12 cellular contexts compared by ENCODE assay signal in the genomic region with DNA sequence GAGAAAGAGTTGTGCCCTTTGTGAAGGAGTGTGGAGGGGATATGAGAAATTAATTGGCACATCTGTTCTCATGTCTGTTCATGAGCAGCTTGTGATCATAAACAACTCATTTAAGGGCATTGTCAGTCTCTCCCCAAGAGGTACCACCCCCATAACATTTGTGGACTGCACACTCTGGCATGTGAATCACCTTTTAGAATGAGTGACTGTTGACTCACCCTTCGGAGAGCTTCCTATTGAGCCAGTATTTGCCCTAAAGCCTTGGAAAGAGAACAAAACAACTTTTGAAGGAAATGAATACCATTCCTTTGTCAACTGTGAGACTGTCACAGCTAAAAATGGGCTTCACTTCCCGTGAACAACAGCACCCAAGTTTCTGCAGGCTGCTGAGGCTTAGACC. TPM values are rescaled to one million over a fixed set of nuclear protein-coding genes. Genes with fewer than 3 reads are reported as not detected.
A peak's percentile ranks its signal among the peaks of the same experiment; 100 is the strongest.
DNase-seq lines count a peak whose midpoint lies in the region; ATAC-seq and TF ChIP-seq lines count a peak whose summit lies in the region.
"Had no signal": no experiment of that assay in that cellular context is flagged by ENCODE, and none has a peak within 500 bp of the region (broad histone marks: within the 10 kb centered on the region; RNA-seq: fewer than 3 reads in every experiment).

No MANE protein-coding gene starts in this region.

- peaks cover 18% of the 10 kb centered on the region for H3K4me1 Mint-ChIP-seq in activated T-cell treated with anti-CD3 and anti-CD28 coated beads, Interleukin-2, amount 50 U/mL, for 72 hours (ENCODE audit: low read depth)
- H3K4me1 Mint-ChIP-seq in stimulated activated effector memory CD8-positive, alpha-beta T cell treated with anti-CD3 and anti-CD28 coated beads, Interleukin-12 subunit alpha, Interleukin-12 subunit beta, amount 100 ng/mL, for 72 hours, result peaks cover 13% of the 10 kb centered on the region

- no peaks in the 10 kb centered on the region for H3K36me3 ChIP-seq in esophagus muscularis mucosa
- H3K36me3 ChIP-seq: neutrophil had no signal

- no peaks in the 10 kb centered on the region for H3K27me3 Mint-ChIP-seq in activated T-cell treated with anti-CD3 and anti-CD28 coated beads, Interleukin-2, amount 50 U/mL, for 72 hours (ENCODE audit: low read depth)
- H3K27me3 Mint-ChIP-seq: stimulated activated naive CD8-positive, alpha-beta T cell treated with anti-CD3 and anti-CD28 coated beads, Interleukin-15, Interleukin-2, amounts not matched to agents 100 ng/mL and 50 ng/mL, for 24 hours had no signal

- intact Hi-C loops in esophagus muscularis mucosa (cut with DNase I), result no loop called here

- H3K36me3 Mint-ChIP-seq in activated T-cell treated with anti-CD3 and anti-CD28 coated beads, Interleukin-2, amount 50 U/mL, for 72 hours (ENCODE audit: insufficient read depth in 2 of 2), result no peaks in the 10 kb centered on the region
- H3K36me3 Mint-ChIP-seq in stimulated activated effector memory CD8-positive, alpha-beta T cell treated with anti-CD3 and anti-CD28 coated beads, Interleukin-12 subunit alpha, Interleukin-12 subunit beta, amount 100 ng/mL, for 72 hours, result no peaks in the 10 kb centered on the region

- peak overlapping the region in 1 of 2 donors; percentile 49 for H3K4me3 Mint-ChIP-seq in activated T-cell treated with anti-CD3 and anti-CD28 coated beads, Interleukin-2, amount 50 U/mL, for 72 hours
- H3K4me3 Mint-ChIP-seq in stimulated activated effector memory CD8-positive, alpha-beta T cell treated with anti-CD3 and anti-CD28 coated beads, Interleukin-12 subunit alpha, Interleukin-12 subunit beta, amount 100 ng/mL, for 72 hours, result peak overlapping the region; percentile 25
- H3K4me3 Mint-ChIP-seq: stimulated activated naive CD8-positive, alpha-beta T cell treated with anti-CD3 and anti-CD28 coated beads, Interleukin-15, Interleukin-2, amounts not matched to agents 100 ng/mL and 50 ng/mL, for 24 hours had no signal

- no peak for TF ChIP-seq CTCF in esophagus muscularis mucosa (IDR thresholded peaks at IDR 0.05)

- peak; percentile 66 to 85 for ATAC-seq in activated T-cell treated with anti-CD3 and anti-CD28 coated beads, Interleukin-2, amount 50 U/mL, for 72 hours (replicated peaks in 1 of 2)
- peak; percentile 95 for ATAC-seq in stimulated activated effector memory CD8-positive, alpha-beta T cell treated with anti-CD3 and anti-CD28 coated beads, Interleukin-12 subunit alpha, Interleukin-12 subunit beta, amount 100 ng/mL, for 72 hours
- no peak for ATAC-seq in HG03354 (IDR thresholded peaks at IDR 0.05; ENCODE audit: poor library complexity, severe bottlenecking, unreplicated experiment)

- H3K4me1 ChIP-seq in esophagus muscularis mucosa, result peaks cover 0 to 10% (median 9%) of the 10 kb centered on the region in 4 donors

- TF ChIP-seq EP300 in esophagus muscularis mucosa (IDR thresholded peaks at IDR 0.05), result no peak

- no peak overlapping the region for H3K27ac ChIP-seq in esophagus muscularis mucosa (replicated peaks in 1 of 4)
- H3K27ac ChIP-seq: C4-2B, neutrophil had no signal

- H3K9me3 Mint-ChIP-seq in activated T-cell treated with anti-CD3 and anti-CD28 coated beads, Interleukin-2, amount 50 U/mL, for 72 hours, result no peaks in the 10 kb centered on the region
- no peaks in the 10 kb centered on the region for H3K9me3 Mint-ChIP-seq in stimulated activated effector memory CD8-positive, alpha-beta T cell treated with anti-CD3 and anti-CD28 coated beads, Interleukin-12 subunit alpha, Interleukin-12 subunit beta, amount 100 ng/mL, for 72 hours
- H3K9me3 Mint-ChIP-seq: stimulated activated naive CD8-positive, alpha-beta T cell treated with anti-CD3 and anti-CD28 coated beads, Interleukin-15, Interleukin-2, amounts not matched to agents 100 ng/mL and 50 ng/mL, for 24 hours had no signal

- no peak overlapping the region for H3K27ac Mint-ChIP-seq in activated T-cell treated with anti-CD3 and anti-CD28 coated beads, Interleukin-2, amount 50 U/mL, for 72 hours
- H3K27ac Mint-ChIP-seq in stimulated activated effector memory CD8-positive, alpha-beta T cell treated with anti-CD3 and anti-CD28 coated beads, Interleukin-12 subunit alpha, Interleukin-12 subunit beta, amount 100 ng/mL, for 72 hours, result no peak overlapping the region
- H3K27ac Mint-ChIP-seq: stimulated activated naive CD8-positive, alpha-beta T cell treated with anti-CD3 and anti-CD28 coated beads, Interleukin-15, Interleukin-2, amounts not matched to agents 100 ng/mL and 50 ng/mL, for 24 hours had no signal

- no peak for TF ChIP-seq POLR2A in esophagus muscularis mucosa (IDR thresholded peaks at IDR 0.05; ENCODE audit: low read depth)

- no peak overlapping the region for H3K4me3 ChIP-seq in esophagus muscularis mucosa

- no peaks in the 10 kb centered on the region for H3K9me3 ChIP-seq in esophagus muscularis mucosa
- H3K9me3 ChIP-seq: neutrophil had no signal

- DNase-seq in activated T-cell treated with anti-CD3 and anti-CD28 coated beads, Interleukin-2, amount 50 U/mL, for 72 hours, result peak in 1 of 2 donors; percentile 10
- DNase-seq in activated T-cell treated with anti-CD3 and anti-CD28 coated beads for 4 hours (no peak), esophagus muscularis mucosa (ENCODE audit: extremely low spot score) (peak; percentile 37), NCI-H1105 treated with DMSO at 0.1 percent for 48 hours (lab: John Stamatoyannopoulos, UW) (no peak), NAMALWA (ENCODE audit: low spot score) (no peak)
- DNase-seq in stimulated activated effector memory CD8-positive, alpha-beta T cell treated with anti-CD3 and anti-CD28 coated beads, Interleukin-12 subunit alpha, Interleukin-12 subunit beta, amount 100 ng/mL, for 72 hours (ENCODE audit: low spot score in 2 of 2), result no peak
- DNase-seq: NCI-H1048 had no signal

- WGBS in esophagus muscularis mucosa, result 27% methylated on average over 2 of the region's 2 CpGs

- H3K27me3 ChIP-seq in esophagus muscularis mucosa, result no peaks in the 10 kb centered on the region
- H3K27me3 ChIP-seq: neutrophil had no signal

TF ChIP-seq in PFSK-1, 5 proteins besides CTCF, POLR2A, EP300 and RAD21:
- TF ChIP-seq, protein P1, sequence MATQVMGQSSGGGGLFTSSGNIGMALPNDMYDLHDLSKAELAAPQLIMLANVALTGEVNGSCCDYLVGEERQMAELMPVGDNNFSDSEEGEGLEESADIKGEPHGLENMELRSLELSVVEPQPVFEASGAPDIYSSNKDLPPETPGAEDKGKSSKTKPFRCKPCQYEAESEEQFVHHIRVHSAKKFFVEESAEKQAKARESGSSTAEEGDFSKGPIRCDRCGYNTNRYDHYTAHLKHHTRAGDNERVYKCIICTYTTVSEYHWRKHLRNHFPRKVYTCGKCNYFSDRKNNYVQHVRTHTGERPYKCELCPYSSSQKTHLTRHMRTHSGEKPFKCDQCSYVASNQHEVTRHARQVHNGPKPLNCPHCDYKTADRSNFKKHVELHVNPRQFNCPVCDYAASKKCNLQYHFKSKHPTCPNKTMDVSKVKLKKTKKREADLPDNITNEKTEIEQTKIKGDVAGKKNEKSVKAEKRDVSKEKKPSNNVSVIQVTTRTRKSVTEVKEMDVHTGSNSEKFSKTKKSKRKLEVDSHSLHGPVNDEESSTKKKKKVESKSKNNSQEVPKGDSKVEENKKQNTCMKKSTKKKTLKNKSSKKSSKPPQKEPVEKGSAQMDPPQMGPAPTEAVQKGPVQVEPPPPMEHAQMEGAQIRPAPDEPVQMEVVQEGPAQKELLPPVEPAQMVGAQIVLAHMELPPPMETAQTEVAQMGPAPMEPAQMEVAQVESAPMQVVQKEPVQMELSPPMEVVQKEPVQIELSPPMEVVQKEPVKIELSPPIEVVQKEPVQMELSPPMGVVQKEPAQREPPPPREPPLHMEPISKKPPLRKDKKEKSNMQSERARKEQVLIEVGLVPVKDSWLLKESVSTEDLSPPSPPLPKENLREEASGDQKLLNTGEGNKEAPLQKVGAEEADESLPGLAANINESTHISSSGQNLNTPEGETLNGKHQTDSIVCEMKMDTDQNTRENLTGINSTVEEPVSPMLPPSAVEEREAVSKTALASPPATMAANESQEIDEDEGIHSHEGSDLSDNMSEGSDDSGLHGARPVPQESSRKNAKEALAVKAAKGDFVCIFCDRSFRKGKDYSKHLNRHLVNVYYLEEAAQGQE (IDR thresholded peaks at IDR 0.05; ENCODE audit: insufficient read depth in 1 of 2, low read depth in 2 of 2, low read length in 2 of 2), result peak in 1 of 2 experiments; percentile 50; a peak in 1 of 4 replicates
- peak; percentile 59; the same call in 1 of the 2 replicates for TF ChIP-seq SIN3A (IDR thresholded peaks at IDR 0.05; ENCODE audit: borderline replicate concordance, insufficient read depth, low read length)
- TF ChIP-seq FOXP2 (optimal IDR thresholded peaks at IDR 0.05; ENCODE audit: borderline replicate concordance, extremely low read depth, extremely low read length, insufficient read depth), result no peak
- no peak for TF ChIP-seq TAF1 (IDR thresholded peaks at IDR 0.05; ENCODE audit: borderline replicate concordance, insufficient read depth, low read length)
- TF ChIP-seq POLR2AphosphoS5 (IDR thresholded peaks at IDR 0.05; ENCODE audit: low read depth, low read length), result no peak

RNA-seq across cellular contexts. Expression of a gene that starts 27.5 kb away (rescaled TPM):
- 10 to 100 TPM; 41.4 to 51.4 TPM for total RNA-seq in activated T-cell treated with anti-CD3 and anti-CD28 coated beads, Interleukin-2, amount 50 U/mL, for 72 hours
- polyA plus RNA-seq in PFSK-1 (2012; ENCODE audit: insufficient read length, low read depth), result 9.4 TPM
- total RNA-seq in esophagus muscularis mucosa, result 10 to 100 TPM in 3 of 4 donors, 1 to 10 TPM in 1; 9.3 to 17.1 (median 14.0) TPM

RNA-seq across cellular contexts. Expression of a gene that starts 56.5 kb away (rescaled TPM):
- total RNA-seq in activated T-cell treated with anti-CD3 and anti-CD28 coated beads, Interleukin-2, amount 50 U/mL, for 72 hours, result 10 to 100 TPM; 36.5 to 40.5 TPM
- polyA plus RNA-seq in PFSK-1 (2012; ENCODE audit: insufficient read length, low read depth), result 20.4 TPM
- total RNA-seq in esophagus muscularis mucosa, result 100 to 1,000 TPM in 3 of 4 donors, 10 to 100 TPM in 1; 77.7 to 126 (median 111) TPM
